Comparison of ENCODE assay signal across 1 cellular context in genomic region chr7:41245916-41246315, GRCh38.
A peak's percentile ranks its signal among the peaks of the same experiment; 100 is the strongest.
TF ChIP-seq lines count a peak whose summit lies in the region.

No MANE protein-coding gene starts in this region.

TF ChIP-seq in HepG2, 621 proteins besides CTCF, POLR2A, EP300 and RAD21:
- TF ChIP-seq HNF1A (IDR thresholded peaks at IDR 0.05; ENCODE audit: low read depth) (no peak), HNF1A (CRISPR knock-in tag; IDR thresholded peaks at IDR 0.05; ENCODE audit: borderline replicate concordance) (no peak), ZSCAN5A (CRISPR knock-in tag; IDR thresholded peaks at IDR 0.05; ENCODE audit: borderline replicate concordance) (no peak), MAFK (conservative IDR thresholded peaks at IDR 0.05 in 1 of 2, IDR thresholded peaks at IDR 0.05 in 1 of 2; ENCODE audit: low read length in 2 of 2) (peak; percentile 74 to 81), ZNF883 (CRISPR knock-in tag; IDR thresholded peaks at IDR 0.05; ENCODE audit: not compliant biosample characterization) (no peak), THAP11 (CRISPR knock-in tag; IDR thresholded peaks at IDR 0.05) (no peak), MAFF (IDR thresholded peaks at IDR 0.05; ENCODE audit: low read depth, low read length) (peak; percentile 69), HHEX (CRISPR knock-in tag; IDR thresholded peaks at IDR 0.05) (no peak), HOXA9 (CRISPR knock-in tag; IDR thresholded peaks at IDR 0.05; ENCODE audit: borderline replicate concordance) (no peak), TEF (CRISPR knock-in tag; IDR thresholded peaks at IDR 0.05) (no peak)
